8 cellular contexts compared by ENCODE assay signal in the genomic region with DNA sequence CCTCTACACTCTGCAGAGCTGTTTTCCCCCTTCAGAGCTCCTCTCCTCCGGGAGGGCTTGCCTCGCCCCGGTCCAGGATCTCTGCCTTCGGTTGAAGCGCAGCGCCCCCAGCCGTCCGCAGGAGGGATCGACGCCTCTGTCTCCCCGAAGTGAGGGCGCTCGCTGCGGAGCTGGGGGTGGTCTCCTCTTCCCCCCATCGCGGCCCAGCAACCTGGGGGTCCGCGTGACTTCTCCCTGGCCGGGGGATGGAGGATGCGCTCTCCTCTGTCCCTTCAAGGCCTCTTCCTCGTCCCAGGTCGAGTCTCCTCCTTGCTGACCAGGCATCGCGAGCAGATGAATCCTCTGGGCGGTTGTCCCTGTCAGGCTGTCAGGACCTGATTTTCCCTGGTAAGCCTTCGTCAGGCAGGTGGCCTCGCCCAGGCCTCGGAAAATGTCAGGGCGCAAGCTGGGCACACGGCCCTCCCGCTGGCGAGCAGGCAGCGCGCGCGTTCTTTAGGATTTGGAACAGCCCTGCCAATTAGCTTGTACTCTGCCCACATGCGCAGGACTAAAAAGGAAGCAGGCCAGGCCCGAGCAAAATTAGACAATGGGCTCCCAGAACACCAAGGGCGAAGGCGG.
A peak's percentile ranks its signal among the peaks of the same experiment; 100 is the strongest.
DNase-seq lines count a peak whose midpoint lies in the region; ATAC-seq and TF ChIP-seq lines count a peak whose summit lies in the region.

No MANE protein-coding gene starts in this region.

- H2AFZ ChIP-seq in neural cell (ENCODE audit: low read depth, low read length) = no peak overlapping the region

- TF ChIP-seq CTCF in neural cell (IDR thresholded peaks at IDR 0.05; ENCODE audit: poor library complexity, severe bottlenecking) (peak; percentile 58), tibial artery (IDR thresholded peaks at IDR 0.05) (peak; percentile 90 to 94)

- H3K4me3 ChIP-seq in neural cell (ENCODE audit: low read length) (no peak overlapping the region), tibial artery (peak overlapping the region; percentile 22 to 45)

- no peaks in the 10 kb centered on the region for H3K36me3 ChIP-seq in neural cell (ENCODE audit: insufficient read depth, low read length)
- H3K36me3 ChIP-seq in tibial artery = no peaks in the 10 kb centered on the region

- peak overlapping the region; percentile 9 for H3K4me3 Mint-ChIP-seq in activated T-helper 2 cell treated with anti-CD3 and anti-CD28 coated beads, Interferon-gamma antibody, Interleukin-2, Interleukin-4, amounts not matched to agents 10 μg/mL and 5 μg/mL and 100 μg/mL, durations not matched to agents 14 hours and 24 hours and 36 hours (ENCODE audit: low read depth)

- H3F3A ChIP-seq in neural cell (ENCODE audit: insufficient read depth, low read length, poor library complexity, severe bottlenecking) = no peaks in the 10 kb centered on the region

- no peaks in the 10 kb centered on the region for H3K9me2 ChIP-seq in neural cell (ENCODE audit: insufficient read depth, low read length)

- H4K20me1 ChIP-seq in neural cell (ENCODE audit: insufficient read depth) = no peaks in the 10 kb centered on the region

- peaks cover 35% of the 10 kb centered on the region for H3K27me3 Mint-ChIP-seq in activated T-helper 2 cell treated with anti-CD3 and anti-CD28 coated beads, Interferon-gamma antibody, Interleukin-2, Interleukin-4, amounts not matched to agents 10 μg/mL and 5 μg/mL and 100 μg/mL, durations not matched to agents 14 hours and 24 hours and 36 hours (ENCODE audit: low read depth)

- peak; percentile 58 for TF ChIP-seq RAD21 in neural cell (conservative IDR thresholded peaks at IDR 0.05)

- H3K27ac Mint-ChIP-seq in activated T-helper 2 cell treated with anti-CD3 and anti-CD28 coated beads, Interferon-gamma antibody, Interleukin-2, Interleukin-4, amounts not matched to agents 10 μg/mL and 5 μg/mL and 100 μg/mL, durations not matched to agents 14 hours and 24 hours and 36 hours = no peak overlapping the region

- no peaks in the 10 kb centered on the region for H3K79me2 ChIP-seq in neural cell (replicated peaks; ENCODE audit: insufficient read depth, low read length)

- H3K9me3 Mint-ChIP-seq in activated T-helper 2 cell treated with anti-CD3 and anti-CD28 coated beads, Interferon-gamma antibody, Interleukin-2, Interleukin-4, amounts not matched to agents 10 μg/mL and 5 μg/mL and 100 μg/mL, durations not matched to agents 14 hours and 24 hours and 36 hours = no peaks in the 10 kb centered on the region

- intact Hi-C loops in activated T-helper 2 cell treated with anti-CD3 and anti-CD28 coated beads, Interferon-gamma antibody, Interleukin-2, Interleukin-4, amounts not matched to agents 10 μg/mL and 5 μg/mL and 100 μg/mL, durations not matched to agents 14 hours and 24 hours and 36 hours (cut with micrococcal nuclease) = loop anchor here (5.0 kb wide), 1 partner anchor 587 kb away; no protein-coding TSS in a partner anchor
- intact Hi-C loops in tibial artery (cut with DNase I; ENCODE audit: low total_unique reads) = loop anchor here (5.0 to 10.0 kb wide), 4 partner anchors 179 to 587 kb away; partner anchors contain the start of gene C1orf21

- DNase-seq in D341Med (ENCODE audit: low spot score) (peak; percentile 93), NCI-H446 (lab: John Stamatoyannopoulos, UW) (peak; percentile 14 to 76), foreskin melanocyte (peak; percentile 57), tibial artery (peak; percentile 69 to 82), NCI-H1105 treated with DMSO at 0.1 percent for 48 hours (lab: John Stamatoyannopoulos, UW) (no peak)
- DNase-seq in activated T-helper 2 cell treated with anti-CD3 and anti-CD28 coated beads, Interferon-gamma antibody, Interleukin-2, Interleukin-4, amounts not matched to agents 10 μg/mL and 5 μg/mL and 100 μg/mL, durations not matched to agents 14 hours and 24 hours and 36 hours (ENCODE audit: low spot score) = peak; percentile 23

- ATAC-seq in GM21717 (IDR thresholded peaks at IDR 0.05; ENCODE audit: unreplicated experiment) = peak; percentile 79

- no peak for TF ChIP-seq EP300 in neural cell (conservative IDR thresholded peaks at IDR 0.05; ENCODE audit: poor library complexity, severe bottlenecking)

- H3K4me1 ChIP-seq in tibial artery = peaks cover 0 to 12% (median 7%) of the 10 kb centered on the region in 4 donors

- H3K9ac ChIP-seq in neural cell (ENCODE audit: low read length) = no peak overlapping the region

- H3K4me2 ChIP-seq in neural cell (ENCODE audit: low read length) = no peak overlapping the region

- H3K9me3 ChIP-seq in neural cell (ENCODE audit: low read length) (no peaks in the 10 kb centered on the region), tibial artery (no peaks in the 10 kb centered on the region)

- H3K27ac ChIP-seq in neural cell (ENCODE audit: low read length) (no peak overlapping the region), tibial artery (no peak overlapping the region)

- no peaks in the 10 kb centered on the region for H3K36me3 Mint-ChIP-seq in activated T-helper 2 cell treated with anti-CD3 and anti-CD28 coated beads, Interferon-gamma antibody, Interleukin-2, Interleukin-4, amounts not matched to agents 10 μg/mL and 5 μg/mL and 100 μg/mL, durations not matched to agents 14 hours and 24 hours and 36 hours (ENCODE audit: low read depth)

- H3K4me1 Mint-ChIP-seq in activated T-helper 2 cell treated with anti-CD3 and anti-CD28 coated beads, Interferon-gamma antibody, Interleukin-2, Interleukin-4, amounts not matched to agents 10 μg/mL and 5 μg/mL and 100 μg/mL, durations not matched to agents 14 hours and 24 hours and 36 hours (ENCODE audit: low read depth) = peaks cover 3% of the 10 kb centered on the region

- H3K27me3 ChIP-seq in neural cell (ENCODE audit: insufficient read depth, low read depth, low read length) = no peaks in the 10 kb centered on the region
- peaks cover 0 to 6% of the 10 kb centered on the region in 2 donors for H3K27me3 ChIP-seq in tibial artery

TF ChIP-seq in neural cell, 6 proteins besides CTCF, POLR2A, EP300 and RAD21:
- TF ChIP-seq MXI1 (conservative IDR thresholded peaks at IDR 0.05; ENCODE audit: poor library complexity, severe bottlenecking) (no peak), SMC3 (conservative IDR thresholded peaks at IDR 0.05; ENCODE audit: poor library complexity) (peak; percentile 54), POLR2AphosphoS5 (IDR thresholded peaks at IDR 0.05) (no peak), TAF1 (IDR thresholded peaks at IDR 0.05; ENCODE audit: low read depth) (no peak), EZH2 (IDR thresholded peaks at IDR 0.05; ENCODE audit: borderline replicate concordance, insufficient read depth, low read length, poor library complexity, severe bottlenecking) (no peak)
- TF ChIP-seq, protein P1, sequence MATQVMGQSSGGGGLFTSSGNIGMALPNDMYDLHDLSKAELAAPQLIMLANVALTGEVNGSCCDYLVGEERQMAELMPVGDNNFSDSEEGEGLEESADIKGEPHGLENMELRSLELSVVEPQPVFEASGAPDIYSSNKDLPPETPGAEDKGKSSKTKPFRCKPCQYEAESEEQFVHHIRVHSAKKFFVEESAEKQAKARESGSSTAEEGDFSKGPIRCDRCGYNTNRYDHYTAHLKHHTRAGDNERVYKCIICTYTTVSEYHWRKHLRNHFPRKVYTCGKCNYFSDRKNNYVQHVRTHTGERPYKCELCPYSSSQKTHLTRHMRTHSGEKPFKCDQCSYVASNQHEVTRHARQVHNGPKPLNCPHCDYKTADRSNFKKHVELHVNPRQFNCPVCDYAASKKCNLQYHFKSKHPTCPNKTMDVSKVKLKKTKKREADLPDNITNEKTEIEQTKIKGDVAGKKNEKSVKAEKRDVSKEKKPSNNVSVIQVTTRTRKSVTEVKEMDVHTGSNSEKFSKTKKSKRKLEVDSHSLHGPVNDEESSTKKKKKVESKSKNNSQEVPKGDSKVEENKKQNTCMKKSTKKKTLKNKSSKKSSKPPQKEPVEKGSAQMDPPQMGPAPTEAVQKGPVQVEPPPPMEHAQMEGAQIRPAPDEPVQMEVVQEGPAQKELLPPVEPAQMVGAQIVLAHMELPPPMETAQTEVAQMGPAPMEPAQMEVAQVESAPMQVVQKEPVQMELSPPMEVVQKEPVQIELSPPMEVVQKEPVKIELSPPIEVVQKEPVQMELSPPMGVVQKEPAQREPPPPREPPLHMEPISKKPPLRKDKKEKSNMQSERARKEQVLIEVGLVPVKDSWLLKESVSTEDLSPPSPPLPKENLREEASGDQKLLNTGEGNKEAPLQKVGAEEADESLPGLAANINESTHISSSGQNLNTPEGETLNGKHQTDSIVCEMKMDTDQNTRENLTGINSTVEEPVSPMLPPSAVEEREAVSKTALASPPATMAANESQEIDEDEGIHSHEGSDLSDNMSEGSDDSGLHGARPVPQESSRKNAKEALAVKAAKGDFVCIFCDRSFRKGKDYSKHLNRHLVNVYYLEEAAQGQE (IDR thresholded peaks at IDR 0.05; ENCODE audit: borderline replicate concordance) = no peak
